In genomic region chr1:52348704-52349301, GRCh38 we compare ENCODE assay signal across 8 cellular contexts. TPM values are rescaled to one million over a fixed set of nuclear protein-coding genes. Genes with fewer than 3 reads are reported as not detected.
DNase-seq lines count a peak whose midpoint lies in the region; ATAC-seq and TF ChIP-seq lines count a peak whose summit lies in the region.

No MANE protein-coding gene starts in this region.

- ATAC-seq in RWPE2 (ENCODE audit: low read depth) (peak; percentile 58), foreskin keratinocyte (peak; percentile 57), GM21423 (IDR thresholded peaks at IDR 0.05; ENCODE audit: unreplicated experiment) (no peak), GM18867 (IDR thresholded peaks at IDR 0.05; ENCODE audit: unreplicated experiment) (no peak)

- H3K27ac ChIP-seq in RWPE2 (ENCODE audit: poor library complexity, severe bottlenecking) (no peak overlapping the region), foreskin keratinocyte (no peak overlapping the region), prostate gland (no peak overlapping the region)

- H3K27me3 ChIP-seq in RWPE2 (ENCODE audit: insufficient read depth, poor library complexity, severe bottlenecking): no peaks in the 10 kb centered on the region
- no peaks in the 10 kb centered on the region for H3K27me3 ChIP-seq in foreskin keratinocyte
- no peaks in the 10 kb centered on the region for H3K27me3 ChIP-seq in prostate gland (replicated peaks; ENCODE audit: insufficient read depth)

- H3K9me3 ChIP-seq in RWPE2 (ENCODE audit: severe bottlenecking) (no peaks in the 10 kb centered on the region), prostate gland (no peaks in the 10 kb centered on the region)

- H3K4me1 ChIP-seq in RWPE2 (ENCODE audit: insufficient read depth, poor library complexity, severe bottlenecking) (no peaks in the 10 kb centered on the region), foreskin keratinocyte (no peaks in the 10 kb centered on the region), prostate gland (replicated peaks) (no peaks in the 10 kb centered on the region)

- no peak for TF ChIP-seq CTCF in RWPE2 (IDR thresholded peaks at IDR 0.05; ENCODE audit: poor library complexity, severe bottlenecking)
- TF ChIP-seq CTCF in foreskin keratinocyte (conservative IDR thresholded peaks at IDR 0.05): peak; percentile 60
- peak in 2 of 4 experiments; percentile 20 to 24 for TF ChIP-seq CTCF in prostate gland (IDR thresholded peaks at IDR 0.05)

- TF ChIP-seq POLR2A in prostate gland (IDR thresholded peaks at IDR 0.05): no peak

- intact Hi-C loops in prostate gland (cut with DNase I): no loop called here

- DNase-seq in NCI-H2029 (lab: John Stamatoyannopoulos, UW) (peak; percentile 10), NCI-H2029 treated with DMSO at 0.1 percent for 48 hours (lab: John Stamatoyannopoulos, UW) (no peak), RWPE2 (ENCODE audit: low spot score) (no peak), foreskin keratinocyte (peak in 1 of 2 donors; percentile 30), prostate gland (ENCODE audit: low spot score) (peak; percentile 17), MV-4-11 (lab: John Stamatoyannopoulos, UW) (no peak)

- H3K36me3 ChIP-seq in RWPE2 (ENCODE audit: low read depth) (peaks cover 35% of the 10 kb centered on the region), prostate gland (peaks cover 8 to 9% of the 10 kb centered on the region in 2 donors)

- WGBS in prostate gland: 35% methylated on average over 8 of the region's 8 CpGs

- H3K4me3 ChIP-seq in RWPE2 (ENCODE audit: severe bottlenecking): no peak overlapping the region
- H3K4me3 ChIP-seq in prostate gland: no peak overlapping the region

RNA-seq across cellular contexts. Expression of gene CC2D1B, which starts 17.2 kb away (rescaled TPM):
- total RNA-seq in foreskin keratinocyte (28.6 and 28.8 TPM in 2 replicates), prostate gland (10 to 100 TPM; 24.2 to 43.9 TPM)
- 17.3 and 18.5 TPM in 2 replicates for polyA plus RNA-seq in foreskin keratinocyte

RNA-seq across cellular contexts. Expression of gene ORC1, which starts 55.4 kb away (rescaled TPM):
- total RNA-seq in foreskin keratinocyte (17.7 and 20.6 TPM in 2 replicates), prostate gland (1 to 10 TPM; 2.2 to 3.3 TPM)
- polyA plus RNA-seq in foreskin keratinocyte: 8.0 and 10.8 TPM in 2 replicates

RNA-seq across cellular contexts. Expression of gene PRPF38A, which starts 55.6 kb away (rescaled TPM):
- total RNA-seq in foreskin keratinocyte (16.5 and 18.9 TPM in 2 replicates), prostate gland (10 to 100 TPM; 15.3 to 24.8 TPM)
- polyA plus RNA-seq in foreskin keratinocyte: 19.5 and 20.5 TPM in 2 replicates

Comparison
In these comparisons a context has a peak if more than half of its experiments do, and no peak if none do; other contexts are left out.
1. DNase-seq: peak in NCI-H2029 (single experiment) and prostate gland (single experiment); none in NCI-H2029 treated with DMSO at 0.1 percent for 48 hours (single experiment), RWPE2 (single experiment) and MV-4-11 (single experiment).
2. ATAC-seq: peak in RWPE2 (single experiment) and foreskin keratinocyte (single experiment); none in GM21423 (single experiment) and GM18867 (single experiment).